In the genomic region with DNA sequence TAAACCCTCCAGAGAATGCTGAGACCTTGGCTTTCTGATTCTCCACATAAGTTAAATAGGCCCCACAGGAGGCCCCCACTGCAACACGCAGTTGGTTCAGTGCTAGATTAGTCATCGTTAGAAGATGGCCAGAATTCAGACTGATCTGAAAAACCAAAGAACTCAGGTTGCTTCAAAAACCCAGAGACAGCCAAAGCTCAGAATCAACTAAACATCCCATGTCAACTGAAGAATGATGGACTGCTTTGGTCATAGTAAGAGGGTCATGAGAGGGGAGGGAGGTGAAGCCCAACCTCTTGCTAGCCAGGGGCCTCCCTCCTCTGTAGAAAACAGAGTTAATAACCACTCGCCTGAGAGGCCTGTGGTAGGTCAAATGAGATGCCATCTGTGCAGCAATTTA, we compare ENCODE assay signal across 9 cellular contexts.
DNase-seq lines count a peak whose midpoint lies in the region; ATAC-seq and TF ChIP-seq lines count a peak whose summit lies in the region.
"Had no signal": no experiment of that assay in that cellular context is flagged by ENCODE, and none has a peak within 500 bp of the region (broad histone marks: within the 10 kb centered on the region; RNA-seq: fewer than 3 reads in every experiment).

No MANE protein-coding gene starts in this region.

- intact Hi-C loops in natural killer cell (cut with micrococcal nuclease), result no loop called here

- peaks cover 3% of the 10 kb centered on the region for H3K79me2 ChIP-seq in trophoblast cell (ENCODE audit: control insufficient read depth, insufficient read depth, low read length, poor library complexity)

- H3K18ac ChIP-seq in trophoblast cell (ENCODE audit: low read length), result no peak overlapping the region

- H3K4me2 ChIP-seq in trophoblast cell (ENCODE audit: low read length), result no peak overlapping the region

- no peak overlapping the region for H3K4me3 ChIP-seq in astrocyte of the cerebellum (ENCODE audit: low read depth, low read length)
- no peak overlapping the region for H3K4me3 ChIP-seq in trophoblast cell (ENCODE audit: low read depth, low read length)
- H3K4me3 ChIP-seq: suprapubic skin had no signal

- H3K9me3 ChIP-seq in trophoblast cell (ENCODE audit: insufficient read depth, low read depth, low read length), result no peaks in the 10 kb centered on the region
- H3K9me3 ChIP-seq: suprapubic skin had no signal

- H2AK5ac ChIP-seq in trophoblast cell (ENCODE audit: low read length), result no peak overlapping the region

- no peak overlapping the region for H3K23ac ChIP-seq in trophoblast cell (ENCODE audit: low read length)

- no peak overlapping the region for H4K8ac ChIP-seq in trophoblast cell (ENCODE audit: low read depth, low read length)

- no peak overlapping the region for H2BK12ac ChIP-seq in trophoblast cell (ENCODE audit: low read length)

- WGBS in trophoblast cell (ENCODE audit: extremely low coverage, insufficient coverage, insufficient read length), result no CpG with 5 or more reads among the region's 3 CpGs

- no peak overlapping the region for H4K12ac ChIP-seq in trophoblast cell (ENCODE audit: low read depth, low read length)

- H3K9ac ChIP-seq in trophoblast cell (ENCODE audit: low read length), result no peak overlapping the region

- no peaks in the 10 kb centered on the region for H3K36me3 ChIP-seq in trophoblast cell (ENCODE audit: control insufficient read depth in 1 of 2, insufficient read depth in 2 of 2, low read length in 2 of 2)
- H3K36me3 ChIP-seq: suprapubic skin had no signal

- H3K36me3 Mint-ChIP-seq in IgD-negative memory B cell (peaks cover 3% of the 10 kb centered on the region), natural killer cell (no peaks in the 10 kb centered on the region)

- DNase-seq in astrocyte of the cerebellum (ENCODE audit: low read depth), result peak; percentile 75
- DNase-seq in trophoblast cell, result no peak
- no peak for DNase-seq in natural killer cell
- no peak for DNase-seq in hippocampal formation (lab: John Stamatoyannopoulos, UW)
- DNase-seq: cortex of kidney had no signal

- ATAC-seq in GM18498 (IDR thresholded peaks at IDR 0.05; ENCODE audit: unreplicated experiment), result peak; percentile 27
- ATAC-seq in natural killer cell, result no peak
- no peak for ATAC-seq in HG03108 (IDR thresholded peaks at IDR 0.05; ENCODE audit: unreplicated experiment)

- peaks cover 4% of the 10 kb centered on the region for H3K79me1 ChIP-seq in trophoblast cell (ENCODE audit: low read length)

- peak overlapping the region; percentile 10 to 96 (median 62) for H3K4me3 Mint-ChIP-seq in IgD-negative memory B cell
- no peak overlapping the region for H3K4me3 Mint-ChIP-seq in natural killer cell

- H3K4me1 ChIP-seq in trophoblast cell (ENCODE audit: control insufficient read depth in 1 of 2, insufficient read depth in 2 of 2, low read length in 2 of 2), result peaks cover 7 to 17% of the 10 kb centered on the region in 2 experiments

- H2BK120ac ChIP-seq in trophoblast cell (ENCODE audit: insufficient read depth, low read length, poor library complexity), result no peak overlapping the region

- no peaks in the 10 kb centered on the region for H3K27me3 Mint-ChIP-seq in IgD-negative memory B cell
- no peaks in the 10 kb centered on the region for H3K27me3 Mint-ChIP-seq in natural killer cell (ENCODE audit: low read depth in 2 of 2)

- H3K14ac ChIP-seq in trophoblast cell (ENCODE audit: low read length), result no peak overlapping the region

- H3K27me3 ChIP-seq in trophoblast cell (ENCODE audit: insufficient read depth, low read length), result no peaks in the 10 kb centered on the region
- H3K27me3 ChIP-seq: suprapubic skin had no signal

- H2BK5ac ChIP-seq in trophoblast cell (ENCODE audit: low read depth, low read length, poor library complexity), result no peak overlapping the region

- peak overlapping the region; percentile 46 for H3K4ac ChIP-seq in trophoblast cell (ENCODE audit: low read depth, low read length)

- H2AFZ ChIP-seq in trophoblast cell (ENCODE audit: insufficient read depth, low read length, poor library complexity), result no peak overlapping the region

- H3K4me1 Mint-ChIP-seq in IgD-negative memory B cell (peaks cover 66 to 77% (median 75%) of the 10 kb centered on the region in 3 donors), natural killer cell (peaks cover 19 to 36% of the 10 kb centered on the region in 2 donors)

- no peak overlapping the region for H4K91ac ChIP-seq in trophoblast cell (ENCODE audit: low read depth, low read length)

- in situ Hi-C loops in astrocyte of the cerebellum (cut with HindIII; ENCODE audit: low sequenced_read_pairs), result no loop called here

- H3K27ac ChIP-seq in trophoblast cell (ENCODE audit: low read depth, low read length), result no peak overlapping the region
- H3K27ac ChIP-seq: suprapubic skin had no signal

- TF ChIP-seq CTCF in astrocyte of the cerebellum (IDR thresholded peaks at IDR 0.05; ENCODE audit: low read depth, low read length, missing control alignments) (no peak), natural killer cell (IDR thresholded peaks at IDR 0.05) (no peak)

- H3K9me3 Mint-ChIP-seq in IgD-negative memory B cell (peaks cover 0 to 1% (median 0%) of the 10 kb centered on the region in 3 donors), natural killer cell (no peaks in the 10 kb centered on the region)

- H3K27ac Mint-ChIP-seq in IgD-negative memory B cell (peak overlapping the region; percentile 59 to 92 (median 91)), natural killer cell (no peak overlapping the region)

Comparison
In these comparisons a context has a peak if more than half of its experiments do, and no peak if none do; other contexts are left out.
1. H3K27ac Mint-ChIP-seq: peak in IgD-negative memory B cell (3 of 3); none in natural killer cell (0 of 2).